Comparison of ENCODE assay signal across 3 cellular contexts in the genomic region with DNA sequence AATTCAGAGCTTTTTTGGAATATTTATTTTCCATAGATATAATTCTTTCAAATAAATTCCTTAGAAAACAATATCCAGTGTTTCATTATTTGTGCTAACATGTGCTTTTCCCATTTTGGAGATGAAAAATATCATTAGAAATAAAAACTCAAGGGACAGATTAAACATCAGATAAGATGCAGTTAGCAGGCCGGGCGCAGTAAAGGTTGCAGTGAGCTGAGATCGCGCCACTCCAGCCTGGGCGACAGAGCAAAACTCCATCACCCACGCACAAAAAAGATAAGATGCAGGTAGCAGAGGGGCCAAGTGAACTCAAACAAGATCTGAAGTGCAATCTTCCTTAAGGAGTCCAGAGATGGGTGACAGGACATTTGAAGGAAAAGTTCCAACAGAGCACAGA.
"Had no signal": no experiment of that assay in that cellular context is flagged by ENCODE, and none has a peak within 500 bp of the region (broad histone marks: within the 10 kb centered on the region; RNA-seq: fewer than 3 reads in every experiment).

No MANE protein-coding gene starts in this region.

- H3K4me3 ChIP-seq: GM12878 had no signal

- DNase-seq: GDM1, GF-D8 had no signal

- ATAC-seq: GM12878 had no signal
